ENCODE assay signal across 20 cellular contexts in the genomic region with DNA sequence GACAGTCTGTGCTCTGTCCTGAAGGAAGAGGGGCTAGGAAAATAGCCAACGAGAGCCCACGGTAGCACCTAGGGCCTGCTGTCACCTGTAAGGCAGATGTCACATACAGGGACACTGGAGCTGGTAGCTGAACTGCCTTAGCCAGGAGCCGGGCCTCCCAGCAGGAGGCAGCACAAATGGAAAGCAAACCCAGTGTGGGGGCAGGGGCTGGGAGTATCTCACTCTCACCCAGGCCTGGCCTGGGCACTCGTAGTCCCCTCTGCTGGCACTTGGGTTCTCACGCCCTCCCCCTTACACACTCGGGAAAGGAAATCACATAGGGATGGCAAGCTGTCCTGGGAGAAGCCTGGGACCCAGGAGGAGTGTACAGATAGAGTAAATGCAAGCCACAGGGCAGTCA. TPM values are rescaled to one million over a fixed set of nuclear protein-coding genes. Genes with fewer than 3 reads are reported as not detected.
DNase-seq lines count a peak whose midpoint lies in the region; ATAC-seq, FAIRE-seq and TF ChIP-seq lines count a peak whose summit lies in the region.
"Had no signal": no experiment of that assay in that cellular context is flagged by ENCODE, and none has a peak within 500 bp of the region (broad histone marks: within the 10 kb centered on the region; RNA-seq: fewer than 3 reads in every experiment).

No MANE protein-coding gene starts in this region.

- no peak overlapping the region for H3K4me3 Mint-ChIP-seq in WTC11
- no peak overlapping the region for H3K4me3 Mint-ChIP-seq in glutamatergic neuron (ENCODE audit: unreplicated experiment)
- no peak overlapping the region for H3K4me3 Mint-ChIP-seq in osteocyte (ENCODE audit: unreplicated experiment)
- H3K4me3 Mint-ChIP-seq: T-cell had no signal

- no peaks in the 10 kb centered on the region for H3K36me3 ChIP-seq in H7 (replicated peaks; ENCODE audit: control insufficient read depth, insufficient read depth, low read length)
- H3K36me3 ChIP-seq: BLaER1 had no signal

- POLR2A ChIA-PET in WTC11 (lab: Charles Lee): no interaction called here

- H3K27me3 Mint-ChIP-seq in WTC11 (ENCODE audit: low read depth) (no peaks in the 10 kb centered on the region), glutamatergic neuron (ENCODE audit: unreplicated experiment) (no peaks in the 10 kb centered on the region), osteocyte (ENCODE audit: unreplicated experiment) (no peaks in the 10 kb centered on the region)

- intact Hi-C loops in sciatic nerve (cut with DNase I): no loop called here

- no peak for TF ChIP-seq POLR2A in GM12891 (IDR thresholded peaks at IDR 0.05; ENCODE audit: low read depth, low read length)

- no peak overlapping the region for H3K4me3 ChIP-seq in H7 (ENCODE audit: insufficient read depth, low read depth, low read length)
- H3K4me3 ChIP-seq: BLaER1, SK-N-MC had no signal

- peaks cover 17% of the 10 kb centered on the region for H3K9me3 Mint-ChIP-seq in WTC11
- H3K9me3 Mint-ChIP-seq in glutamatergic neuron (ENCODE audit: unreplicated experiment): peaks cover 8% of the 10 kb centered on the region
- H3K9me3 Mint-ChIP-seq in osteocyte (ENCODE audit: unreplicated experiment): peaks cover 5% of the 10 kb centered on the region

- H3K27ac Mint-ChIP-seq in WTC11 (no peak overlapping the region), glutamatergic neuron (ENCODE audit: unreplicated experiment) (peak overlapping the region; percentile 17), osteocyte (ENCODE audit: unreplicated experiment) (no peak overlapping the region)
- H3K27ac Mint-ChIP-seq: T-cell had no signal

- peak; percentile 60 for DNase-seq in H7
- peak; percentile 44 for DNase-seq in WTC11 (ENCODE audit: low spot score)
- DNase-seq in glutamatergic neuron: no peak
- DNase-seq in osteocyte (ENCODE audit: extremely low spot score, unreplicated experiment): peak; percentile 78
- no peak for DNase-seq in MV-4-11 (lab: John Stamatoyannopoulos, UW)
- no peak for DNase-seq in sciatic nerve (ENCODE audit: low spot score)
- DNase-seq in GM12891 (ENCODE audit: insufficient read length, low spot score): no peak
- no peak for DNase-seq in activated CD4-positive, CD25-positive, alpha-beta regulatory T cell (lab: John Stamatoyannopoulos, UW)
- DNase-seq: IMR-90, NCI-H1436, NCI-H2081, NCI-H446, T-cell had no signal

- CTCF ChIA-PET in WTC11 (lab: Charles Lee): interaction anchor here (0.9 to 1.7 kb wide), 4 partner anchors 11 to 120 kb away, joined by 3 to 12 read pairs (median 6); no protein-coding TSS in a partner anchor

- no peak for FAIRE-seq in GM12891 (lab: Jason Lieb, UNC)
- FAIRE-seq: G401.6, GM12892, GM19239 had no signal

- H3K27me3 ChIP-seq in H7 (ENCODE audit: control insufficient read depth, insufficient read depth, low read length): no peaks in the 10 kb centered on the region
- H3K27me3 ChIP-seq: BLaER1 had no signal

- H3K36me3 Mint-ChIP-seq in WTC11: peaks cover 2% of the 10 kb centered on the region
- H3K36me3 Mint-ChIP-seq in glutamatergic neuron (ENCODE audit: unreplicated experiment): peaks cover 9% of the 10 kb centered on the region
- no peaks in the 10 kb centered on the region for H3K36me3 Mint-ChIP-seq in osteocyte (ENCODE audit: unreplicated experiment)
- H3K36me3 Mint-ChIP-seq: T-cell had no signal

- TF ChIP-seq CTCF in WTC11 (IDR thresholded peaks at IDR 0.05) (no peak), glutamatergic neuron (IDR thresholded peaks at IDR 0.05; ENCODE audit: partially characterized antibody, unreplicated experiment) (no peak), osteocyte (IDR thresholded peaks at IDR 0.05) (no peak)

- H3K4me1 Mint-ChIP-seq in WTC11: peaks cover 19% of the 10 kb centered on the region
- peaks cover 22% of the 10 kb centered on the region for H3K4me1 Mint-ChIP-seq in glutamatergic neuron (ENCODE audit: low read depth, unreplicated experiment)
- no peaks in the 10 kb centered on the region for H3K4me1 Mint-ChIP-seq in osteocyte (ENCODE audit: unreplicated experiment)
- H3K4me1 Mint-ChIP-seq: T-cell had no signal

- peak; percentile 80 for ATAC-seq in WTC11
- no peak for ATAC-seq in sciatic nerve
- ATAC-seq: Right ventricle myocardium inferior, T-cell had no signal

TF ChIP-seq in WTC11, 78 proteins besides CTCF, POLR2A, EP300 and RAD21:
- TF ChIP-seq MXD4 (CRISPR knock-in tag; IDR thresholded peaks at IDR 0.05; ENCODE audit: borderline replicate concordance): no peak
- TF ChIP-seq ZNF396 (CRISPR knock-in tag; IDR thresholded peaks at IDR 0.05; ENCODE audit: borderline replicate concordance): no peak
- no peak for TF ChIP-seq CBFB (CRISPR knock-in tag; IDR thresholded peaks at IDR 0.05; ENCODE audit: low read depth)
- TF ChIP-seq NFE2L1 (CRISPR knock-in tag; IDR thresholded peaks at IDR 0.05): no peak
- no peak for TF ChIP-seq NFATC4 (CRISPR knock-in tag; IDR thresholded peaks at IDR 0.05)
- no peak for TF ChIP-seq NR1H2 (CRISPR knock-in tag; IDR thresholded peaks at IDR 0.05)
- no peak for TF ChIP-seq PRRX2 (CRISPR knock-in tag; IDR thresholded peaks at IDR 0.05)
- TF ChIP-seq, protein P1, sequence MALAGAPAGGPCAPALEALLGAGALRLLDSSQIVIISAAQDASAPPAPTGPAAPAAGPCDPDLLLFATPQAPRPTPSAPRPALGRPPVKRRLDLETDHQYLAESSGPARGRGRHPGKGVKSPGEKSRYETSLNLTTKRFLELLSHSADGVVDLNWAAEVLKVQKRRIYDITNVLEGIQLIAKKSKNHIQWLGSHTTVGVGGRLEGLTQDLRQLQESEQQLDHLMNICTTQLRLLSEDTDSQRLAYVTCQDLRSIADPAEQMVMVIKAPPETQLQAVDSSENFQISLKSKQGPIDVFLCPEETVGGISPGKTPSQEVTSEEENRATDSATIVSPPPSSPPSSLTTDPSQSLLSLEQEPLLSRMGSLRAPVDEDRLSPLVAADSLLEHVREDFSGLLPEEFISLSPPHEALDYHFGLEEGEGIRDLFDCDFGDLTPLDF (CRISPR knock-in tag; IDR thresholded peaks at IDR 0.05): no peak
- TF ChIP-seq, protein P2, sequence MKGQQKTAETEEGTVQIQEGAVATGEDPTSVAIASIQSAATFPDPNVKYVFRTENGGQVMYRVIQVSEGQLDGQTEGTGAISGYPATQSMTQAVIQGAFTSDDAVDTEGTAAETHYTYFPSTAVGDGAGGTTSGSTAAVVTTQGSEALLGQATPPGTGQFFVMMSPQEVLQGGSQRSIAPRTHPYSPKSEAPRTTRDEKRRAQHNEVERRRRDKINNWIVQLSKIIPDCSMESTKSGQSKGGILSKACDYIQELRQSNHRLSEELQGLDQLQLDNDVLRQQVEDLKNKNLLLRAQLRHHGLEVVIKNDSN (CRISPR knock-in tag; IDR thresholded peaks at IDR 0.05): no peak
- TF ChIP-seq NR2C2 (CRISPR knock-in tag; IDR thresholded peaks at IDR 0.05): no peak
- no peak for TF ChIP-seq OVOL2 (CRISPR knock-in tag; IDR thresholded peaks at IDR 0.05; ENCODE audit: borderline replicate concordance)
- TF ChIP-seq ZNF671 (CRISPR knock-in tag; IDR thresholded peaks at IDR 0.05): no peak

TF ChIP-seq in GM12891, 5 proteins besides CTCF, POLR2A, EP300 and RAD21:
- TF ChIP-seq POU2F2 (IDR thresholded peaks at IDR 0.05; ENCODE audit: low read depth, low read length) (no peak), POLR2AphosphoS5 (IDR thresholded peaks at IDR 0.05; ENCODE audit: low read depth, low read length) (no peak), TAF1 (IDR thresholded peaks at IDR 0.05; ENCODE audit: low read depth, low read length) (no peak), SPI1 (IDR thresholded peaks at IDR 0.05; ENCODE audit: low read depth, low read length) (no peak), PAX5 (IDR thresholded peaks at IDR 0.05; ENCODE audit: insufficient read depth, low read length, severe bottlenecking) (no peak)

RNA-seq across cellular contexts. Expression of a gene that starts 13.3 kb away (rescaled TPM):
- 0.41 and 1.2 TPM in 2 replicates for total RNA-seq in H7 (2014; rRNA removed; shearing (Covaris generic))
- total RNA-seq in WTC11 (2021): 3.4 to 5.2 TPM (median 4.5 TPM) in 3 replicates
- 72.4 TPM for total RNA-seq in glutamatergic neuron (ENCODE audit: unreplicated experiment)
- total RNA-seq in osteocyte: 1.7 and 2.3 TPM in 2 replicates
- total RNA-seq in sciatic nerve: 3.6 TPM
- 0.41 TPM for polyA plus RNA-seq in GM12891 (2012; ENCODE audit: low read depth, missing spikeins)
- total RNA-seq: LHCN-M2 had no signal

Comparison
In these comparisons a context has a peak if more than half of its experiments do, and no peak if none do; other contexts are left out.
1. DNase-seq: peak in H7 (single experiment), WTC11 (single experiment) and osteocyte (single experiment); none in glutamatergic neuron (single experiment), MV-4-11 (single experiment), sciatic nerve (single experiment), GM12891 (single experiment) and activated CD4-positive, CD25-positive, alpha-beta regulatory T cell (0 of 4).
2. RNA of a gene that starts 13.3 kb away (total RNA-seq): 72.4 TPM in glutamatergic neuron (single experiment); 3.4 to 5.2 TPM in WTC11, 3.6 TPM in sciatic nerve (single experiment), 1.7 to 2.3 TPM in osteocyte and 0.41 to 1.2 TPM in H7; every median in the first group is over 10 times any median in the second.